Comparison of ENCODE assay signal across 24 cellular contexts in the genomic region with DNA sequence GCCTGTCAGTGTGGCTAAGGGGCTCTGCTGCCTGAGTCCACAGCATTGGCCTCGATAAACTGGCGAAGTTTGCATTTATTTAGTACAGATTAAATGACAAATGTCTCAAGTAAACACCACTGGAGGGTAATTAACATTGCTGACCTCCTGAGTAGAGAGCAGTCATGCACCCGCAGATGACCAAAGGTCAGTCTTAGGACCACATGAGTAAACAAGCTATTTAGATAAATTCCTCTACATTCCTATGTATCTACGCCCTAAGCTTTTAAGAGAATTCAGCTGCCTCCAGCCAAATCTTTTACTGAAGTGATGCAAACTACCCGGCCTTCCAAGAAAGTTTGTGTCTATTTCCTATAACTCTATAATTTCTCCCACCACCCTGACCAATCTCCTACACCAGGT.
"Had no signal": no experiment of that assay in that cellular context is flagged by ENCODE, and none has a peak within 500 bp of the region (broad histone marks: within the 10 kb centered on the region; RNA-seq: fewer than 3 reads in every experiment).

No MANE protein-coding gene starts in this region.

- DNase-seq: activated B cell treated with CpG ODN at 0.5 μM for 24 hours; activated CD4-positive, alpha-beta memory T cell treated with anti-CD3 and anti-CD28 coated beads for 36 hours; activated CD4-positive, alpha-beta T cell treated with anti-CD3 and anti-CD28 coated beads, Interleukin-2, amount 10 ng/mL, durations not matched to agents 7 days and 5 days; activated CD8-positive, alpha-beta memory T cell treated with anti-CD3 and anti-CD28 coated beads for 24 hours; activated effector memory CD4-positive, alpha-beta T cell treated with anti-CD3 and anti-CD28 coated beads, Interleukin-2, amount 50 U/mL, for 16 hours; activated naive CD4-positive, alpha-beta T cell treated with Interleukin-2 at 50 U/mL for 16 hours; activated naive CD8-positive, alpha-beta T cell treated with anti-CD3 and anti-CD28 coated beads, Interleukin-2, amount 50 U/mL, for 24 hours; activated T-cell treated with anti-CD3 and anti-CD28 coated beads, Interleukin-2, amount 50 U/mL, for 4 hours; amniotic stem cell; MM.1S; NCI-H1105 treated with DMSO at 0.1 percent for 48 hours; NCI-H1436 treated with DMSO at 0.1 percent for 48 hours; NCI-H187; NCI-H2081; NCI-H510A treated with DMSO at 0.1 percent for 48 hours; PC-3; SHP77 treated with DMSO at 0.1 percent for 48 hours; T-helper 17 cell; T-helper 9 cell had no signal

- FAIRE-seq: astrocyte, RCC 7860 had no signal

- ATAC-seq: activated naive CD4-positive, alpha-beta T cell treated with anti-CD3 and anti-CD28 coated beads, Interleukin-2, amount 50 U/mL, for 72 hours; activated naive CD8-positive, alpha-beta T cell treated with anti-CD3 and anti-CD28 coated beads, Interleukin-2, amount 50 U/mL, for 24 hours; activated T-cell treated with anti-CD3 and anti-CD28 coated beads, Interleukin-2, amount 50 U/mL, for 4 hours; PC-3; T-helper 17 cell had no signal

- H3K36me3 Mint-ChIP-seq: activated CD4-positive, alpha-beta memory T cell treated with anti-CD3 and anti-CD28 coated beads for 36 hours; brain had no signal

- H3K4me3 Mint-ChIP-seq: activated B cell treated with CpG ODN at 0.5 μM for 24 hours; activated CD4-positive, alpha-beta memory T cell treated with anti-CD3 and anti-CD28 coated beads for 36 hours; activated CD4-positive, alpha-beta T cell treated with anti-CD3 and anti-CD28 coated beads, Interleukin-2, amount 10 ng/mL, durations not matched to agents 7 days and 5 days; activated naive CD8-positive, alpha-beta T cell treated with anti-CD3 and anti-CD28 coated beads, Interleukin-2, amount 50 U/mL, for 24 hours; activated T-cell treated with anti-CD3 and anti-CD28 coated beads, Interleukin-2, amount 50 U/mL, for 4 hours; brain; central memory CD8-positive, alpha-beta T cell; T-helper 17 cell had no signal

- H3K27ac Mint-ChIP-seq: activated CD4-positive, alpha-beta memory T cell treated with anti-CD3 and anti-CD28 coated beads for 36 hours; activated CD4-positive, alpha-beta T cell treated with anti-CD3 and anti-CD28 coated beads, Interleukin-2, amount 10 ng/mL, durations not matched to agents 7 days and 5 days; activated naive CD4-positive, alpha-beta T cell treated with anti-CD3 and anti-CD28 coated beads, Interleukin-2, amount 50 U/mL, for 72 hours; activated naive CD8-positive, alpha-beta T cell treated with anti-CD3 and anti-CD28 coated beads, Interleukin-2, amount 50 U/mL, for 24 hours; brain; T-helper 17 cell had no signal

- H3K4me1 Mint-ChIP-seq: activated B cell treated with CpG ODN at 0.5 μM for 24 hours; activated CD4-positive, alpha-beta T cell treated with anti-CD3 and anti-CD28 coated beads, Interleukin-2, amount 10 ng/mL, durations not matched to agents 7 days and 5 days; brain; central memory CD8-positive, alpha-beta T cell; T-helper 17 cell had no signal
